ENCODE assay signal across 24 cellular contexts in genomic region chr17:37884516-37884915, GRCh38. TPM values are rescaled to one million over a fixed set of nuclear protein-coding genes. Genes with fewer than 3 reads are reported as not detected.
DNase-seq lines count a peak whose midpoint lies in the region; ATAC-seq and TF ChIP-seq lines count a peak whose summit lies in the region.
"Had no signal": no experiment of that assay in that cellular context is flagged by ENCODE, and none has a peak within 500 bp of the region (broad histone marks: within the 10 kb centered on the region; RNA-seq: fewer than 3 reads in every experiment).

No MANE protein-coding gene starts in this region.

- H3K9me3 Mint-ChIP-seq in memory B cell = peaks cover 7% of the 10 kb centered on the region

- ATAC-seq in memory B cell (ENCODE audit: low read depth) (peak; percentile 31), right cardiac atrium (no peak)
- ATAC-seq: left ventricle myocardium superior had no signal

- TF ChIP-seq CTCF in KMS-11 (conservative IDR thresholded peaks at IDR 0.05; ENCODE audit: low read depth, low read length) = no peak

- H3K4me1 ChIP-seq in GM23248 (ENCODE audit: insufficient read depth) = no peaks in the 10 kb centered on the region
- H3K4me1 ChIP-seq in KMS-11 (ENCODE audit: low read depth, poor library complexity, severe bottlenecking) = peaks cover 16% of the 10 kb centered on the region
- no peaks in the 10 kb centered on the region for H3K4me1 ChIP-seq in right cardiac atrium (ENCODE audit: control insufficient read depth, insufficient read depth, low read length)
- H3K4me1 ChIP-seq: prostate gland, tibial artery had no signal

- H2AFZ ChIP-seq in GM23248 (peak overlapping the region; percentile 31; the same call in 1 of the 2 replicates), KMS-11 (ENCODE audit: low read depth) (peak overlapping the region; percentile 40)

- H3K4me2 ChIP-seq in GM23248 (ENCODE audit: unreplicated experiment) (no peak overlapping the region), KMS-11 (peak overlapping the region; percentile 22; the same call in 1 of the 2 replicates)

- H3F3A ChIP-seq in GM23248 (ENCODE audit: insufficient read depth) = no peaks in the 10 kb centered on the region

- no peaks in the 10 kb centered on the region for H3K9me2 ChIP-seq in GM23248 (ENCODE audit: insufficient read depth)

- H4K20me1 ChIP-seq in GM23248 (ENCODE audit: insufficient read depth) (no peaks in the 10 kb centered on the region), KMS-11 (ENCODE audit: insufficient read depth) (no peaks in the 10 kb centered on the region)

- no peak overlapping the region for H3K4me3 Mint-ChIP-seq in memory B cell

- H3K27me3 ChIP-seq in GM23248 (replicated peaks; ENCODE audit: insufficient read depth) = no peaks in the 10 kb centered on the region
- no peaks in the 10 kb centered on the region for H3K27me3 ChIP-seq in KMS-11 (ENCODE audit: insufficient read depth, low read depth)
- H3K27me3 ChIP-seq in right cardiac atrium (ENCODE audit: control insufficient read depth, insufficient read depth) = no peaks in the 10 kb centered on the region
- H3K27me3 ChIP-seq: tibial artery had no signal

- DNase-seq in GM23248 (no peak), SKM-1 treated with dmso at 0.1 percent for 144 hours (lab: John Stamatoyannopoulos, UW; ENCODE audit: unreplicated experiment) (peak; percentile 29), memory B cell (ENCODE audit: low spot score in 2 of 2) (no peak), NCI-H2196 (lab: John Stamatoyannopoulos, UW; ENCODE audit: unreplicated experiment) (no peak), right cardiac atrium (no peak)
- no peak for DNase-seq in activated naive CD4-positive, alpha-beta T cell treated with Interleukin-2 at 50 U/mL for 16 hours
- DNase-seq: activated CD4-positive, alpha-beta T cell treated with anti-CD3 and anti-CD28 coated beads for 4 hours; activated CD8-positive, alpha-beta memory T cell treated with anti-CD3 and anti-CD28 coated beads, Interleukin-2, amount 50 U/mL, for 48 hours; activated effector memory CD4-positive, alpha-beta T cell treated with Interleukin-2 at 50 U/mL for 16 hours; CD4-positive, alpha-beta memory T cell; left ventricle myocardium superior; NCI-H1048; NCI-H1930; NCI-H446 treated with DMSO at 0.1 percent for 48 hours; stimulated activated CD4-positive, alpha-beta T cell treated with anti-CD3 and anti-CD28 coated beads, Interleukin-2, amount 100 ng/mL, for 48 hours; stimulated activated naive CD4-positive, alpha-beta T cell treated with Interleukin-2 at 50 U/mL for 16 hours; tibial artery had no signal

- intact Hi-C loops in right cardiac atrium (cut with DNase I) = no loop called here

- no peak overlapping the region for H3K9ac ChIP-seq in GM23248
- no peak overlapping the region for H3K9ac ChIP-seq in KMS-11

- H3K36me3 ChIP-seq in GM23248 (ENCODE audit: low read depth) (no peaks in the 10 kb centered on the region), KMS-11 (ENCODE audit: insufficient read depth) (no peaks in the 10 kb centered on the region)
- H3K36me3 ChIP-seq: prostate gland, tibial artery had no signal

- H3K79me2 ChIP-seq in GM23248 (ENCODE audit: insufficient read depth) (no peaks in the 10 kb centered on the region), KMS-11 (ENCODE audit: insufficient read depth, low read depth) (no peaks in the 10 kb centered on the region)

- WGBS in GM23248 (ENCODE audit: low coverage in 1 of 2, low lambda C conversion rate in 2 of 2, missing lambda C conversion rate in 2 of 2), 2 experiments = 28 to 50% methylated on average over 2 of the region's 2 CpGs
- WGBS in right cardiac atrium = 74% methylated on average over 2 of the region's 2 CpGs

- peaks cover 3% of the 10 kb centered on the region for H3K4me1 Mint-ChIP-seq in memory B cell

- in situ Hi-C loops in GM23248 (cut with MboI) = no loop called here

- H3K9me3 ChIP-seq in GM23248 (ENCODE audit: low read depth) (no peaks in the 10 kb centered on the region), right cardiac atrium (ENCODE audit: control insufficient read depth, low read length) (no peaks in the 10 kb centered on the region)
- H3K9me3 ChIP-seq: prostate gland, tibial artery had no signal

- no peak overlapping the region for H3K27ac Mint-ChIP-seq in memory B cell
- H3K27ac Mint-ChIP-seq: CD4-positive, alpha-beta memory T cell had no signal

- no peak overlapping the region for H3K27ac ChIP-seq in GM23248
- no peak overlapping the region for H3K27ac ChIP-seq in KMS-11
- no peak overlapping the region for H3K27ac ChIP-seq in right cardiac atrium (ENCODE audit: low read length)
- H3K27ac ChIP-seq: HL-60, prostate gland, skin epidermis, tibial artery had no signal

- no peak overlapping the region for H3K4me3 ChIP-seq in GM23248
- no peak overlapping the region for H3K4me3 ChIP-seq in KMS-11 (IDR thresholded peaks at IDR 0.05; ENCODE audit: insufficient read depth, low read depth, low read length)
- H3K4me3 ChIP-seq in right cardiac atrium (ENCODE audit: low read length) = no peak overlapping the region
- H3K4me3 ChIP-seq: prostate gland, skin epidermis, tibial artery had no signal

- peaks cover 8% of the 10 kb centered on the region for H3K27me3 Mint-ChIP-seq in memory B cell

- H3K36me3 Mint-ChIP-seq in memory B cell = no peaks in the 10 kb centered on the region
- H3K36me3 Mint-ChIP-seq: CD4-positive, alpha-beta memory T cell had no signal

RNA-seq across cellular contexts. Expression of gene TBC1D3K, which starts 39.7 kb away (rescaled TPM):
- not detected in 2 replicates for total RNA-seq in GM23248 (2014; rRNA removed; shearing (Covaris generic))
- polyA plus RNA-seq in GM23248 (2016; fragmentation: Nextera tagmentation; extraction: Ambion mirVana) (not detected in 2 replicates), right cardiac atrium (not detected)
- not detected for total RNA-seq in right cardiac atrium
- total RNA-seq: CD4-positive, alpha-beta memory T cell; fibroblast of lung; left ventricle myocardium superior; mucosa of gallbladder; prostate gland had no signal
- polyA plus RNA-seq: adipose tissue; CD4-positive, alpha-beta memory T cell; fibroblast of lung had no signal
